Comparison of ENCODE assay signal across 11 cellular contexts in genomic region chr12:29354954-29355353, GRCh38.
"Had no signal": no experiment of that assay in that cellular context is flagged by ENCODE, and none has a peak within 500 bp of the region (broad histone marks: within the 10 kb centered on the region; RNA-seq: fewer than 3 reads in every experiment).

No MANE protein-coding gene starts in this region.

- H3K27ac Mint-ChIP-seq: GM23338, H9, HFFc6 had no signal

- H3K4me2 ChIP-seq: GM23338 had no signal

- H3K9ac ChIP-seq: GM23248 had no signal

- H3K4me3 ChIP-seq: GM23248, GM23338, HAP-1 had no signal

- H2AFZ ChIP-seq: GM23248, GM23338 had no signal

- H3K9me3 ChIP-seq: HAP-1 had no signal

- H3K4me1 Mint-ChIP-seq: GM23338, H9 had no signal

- H3K27ac ChIP-seq: GM23248 had no signal

- H3K9me3 Mint-ChIP-seq: GM23338, H9, HFFc6 had no signal

- H3K4me3 Mint-ChIP-seq: GM23338, H9, HFFc6 had no signal

- FAIRE-seq: H1, H54 had no signal

- H3K4me1 ChIP-seq: HAP-1 had no signal

- ATAC-seq: GM23338, HCT116 had no signal

- DNase-seq: GM23248, GOT3, H7, H9, HCEC 1CT, HFFc6 had no signal
